In genomic region chr12:40446385-40446784, GRCh38 we compare ENCODE assay signal across 8 cellular contexts.
DNase-seq lines count a peak whose midpoint lies in the region; ATAC-seq, FAIRE-seq and TF ChIP-seq lines count a peak whose summit lies in the region.

No MANE protein-coding gene starts in this region.

- TF ChIP-seq POLR2A in vagina (IDR thresholded peaks at IDR 0.05): no peak

- H3K4me3 Mint-ChIP-seq in chondrocyte (ENCODE audit: unreplicated experiment): no peak overlapping the region
- no peak overlapping the region for H3K4me3 Mint-ChIP-seq in activated T-helper 17 cell treated with anti-CD3 and anti-CD28 coated beads, Interleukin-2, amount 50 U/mL, for 72 hours

- no peaks in the 10 kb centered on the region for H3K4me1 ChIP-seq in vagina

- H3K4me1 Mint-ChIP-seq in chondrocyte (ENCODE audit: low read depth): no peaks in the 10 kb centered on the region
- H3K4me1 Mint-ChIP-seq in activated T-helper 17 cell treated with anti-CD3 and anti-CD28 coated beads, Interleukin-2, amount 50 U/mL, for 72 hours: no peaks in the 10 kb centered on the region

- no peak overlapping the region for H3K4me3 ChIP-seq in vagina

- H3K36me3 ChIP-seq in vagina: no peaks in the 10 kb centered on the region

- no peaks in the 10 kb centered on the region for H3K9me3 ChIP-seq in vagina

- no peak overlapping the region for H3K27ac ChIP-seq in vagina

- no peak for FAIRE-seq in urothelium cell line (lab: Jason Lieb, UNC)

- peaks cover 1% of the 10 kb centered on the region for H3K27me3 Mint-ChIP-seq in chondrocyte (ENCODE audit: low read depth)
- H3K27me3 Mint-ChIP-seq in activated T-helper 17 cell treated with anti-CD3 and anti-CD28 coated beads, Interleukin-2, amount 50 U/mL, for 72 hours: no peaks in the 10 kb centered on the region

- ATAC-seq in GM18909 (IDR thresholded peaks at IDR 0.05; ENCODE audit: poor library complexity, unreplicated experiment): peak; percentile 72
- no peak for ATAC-seq in activated T-helper 17 cell treated with anti-CD3 and anti-CD28 coated beads, Interleukin-2, amount 50 U/mL, for 72 hours (replicated peaks)

- DNase-seq in AG08395 (ENCODE audit: low spot score): peak; percentile 27
- peak; percentile 46 to 58 for DNase-seq in Kasumi-1 (lab: John Stamatoyannopoulos, UW)
- no peak for DNase-seq in chondrocyte (ENCODE audit: low spot score)
- peak; percentile 22 for DNase-seq in urothelium cell line (ENCODE audit: low spot score)
- DNase-seq in retina: no peak
- DNase-seq in vagina (ENCODE audit: extremely low spot score in 2 of 2): no peak

- no peaks in the 10 kb centered on the region for H3K9me3 Mint-ChIP-seq in chondrocyte (ENCODE audit: low read depth)
- H3K9me3 Mint-ChIP-seq in activated T-helper 17 cell treated with anti-CD3 and anti-CD28 coated beads, Interleukin-2, amount 50 U/mL, for 72 hours: no peaks in the 10 kb centered on the region

- no peaks in the 10 kb centered on the region for H3K27me3 ChIP-seq in vagina

- TF ChIP-seq CTCF in chondrocyte (IDR thresholded peaks at IDR 0.05) (peak; percentile 79), vagina (IDR thresholded peaks at IDR 0.05) (no peak)

- no peaks in the 10 kb centered on the region for H3K36me3 Mint-ChIP-seq in chondrocyte (ENCODE audit: low read depth)
- no peaks in the 10 kb centered on the region for H3K36me3 Mint-ChIP-seq in activated T-helper 17 cell treated with anti-CD3 and anti-CD28 coated beads, Interleukin-2, amount 50 U/mL, for 72 hours (ENCODE audit: low read depth)

- intact Hi-C loops in vagina (cut with DNase I): no loop called here

- no peak overlapping the region for H3K27ac Mint-ChIP-seq in chondrocyte (ENCODE audit: unreplicated experiment)
- no peak overlapping the region for H3K27ac Mint-ChIP-seq in activated T-helper 17 cell treated with anti-CD3 and anti-CD28 coated beads, Interleukin-2, amount 50 U/mL, for 72 hours

Comparison
In these comparisons a context has a peak if more than half of its experiments do, and no peak if none do; other contexts are left out.
1. DNase-seq: peak in AG08395 (single experiment), Kasumi-1 (2 of 2) and urothelium cell line (single experiment); none in chondrocyte (single experiment), retina (single experiment) and vagina (0 of 2).